ENCODE assay signal across 1 cellular context in the genomic region with DNA sequence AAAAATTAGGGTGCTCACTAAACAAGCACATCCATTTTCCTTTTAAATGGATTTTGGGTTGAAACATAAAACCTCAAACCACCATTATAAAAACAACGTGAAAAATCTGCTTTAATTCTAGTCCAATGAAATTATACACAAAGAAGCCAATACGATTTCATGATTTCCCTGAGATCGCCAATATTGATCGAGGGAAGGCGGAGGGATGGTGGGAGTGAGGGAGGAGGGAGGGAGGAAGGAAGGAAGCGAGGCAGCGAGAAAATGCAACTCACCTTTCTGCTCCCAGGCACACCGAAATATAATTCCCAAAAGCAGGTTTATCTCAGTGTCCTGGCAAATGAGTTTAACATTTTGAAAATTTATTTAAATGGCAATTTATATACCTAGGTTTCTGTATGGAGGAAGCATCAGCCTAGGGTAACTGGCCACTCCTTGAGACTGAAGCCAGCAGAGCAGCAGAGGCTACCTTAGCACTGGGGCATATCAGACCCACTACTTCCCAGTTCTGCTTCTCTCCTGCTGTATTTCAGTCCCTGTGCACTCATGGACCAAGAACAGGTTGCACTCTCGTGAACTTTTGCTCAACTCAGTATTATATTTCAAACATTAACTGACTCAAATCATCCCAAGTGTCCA.
TF ChIP-seq lines count a peak whose summit lies in the region.

No MANE protein-coding gene starts in this region.

TF ChIP-seq in endothelial cell of umbilical vein, 7 proteins besides CTCF, POLR2A, EP300 and RAD21:
- TF ChIP-seq, protein P1, sequence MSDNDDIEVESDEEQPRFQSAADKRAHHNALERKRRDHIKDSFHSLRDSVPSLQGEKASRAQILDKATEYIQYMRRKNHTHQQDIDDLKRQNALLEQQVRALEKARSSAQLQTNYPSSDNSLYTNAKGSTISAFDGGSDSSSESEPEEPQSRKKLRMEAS (IDR thresholded peaks at IDR 0.05; ENCODE audit: insufficient read depth, insufficient read length) = no peak
- TF ChIP-seq MYC (IDR thresholded peaks at IDR 0.05; ENCODE audit: low read depth, low read length) = no peak
- no peak for TF ChIP-seq GATA2 (IDR thresholded peaks at IDR 0.05; ENCODE audit: insufficient read depth, insufficient read length, low read depth, low read length)
- TF ChIP-seq POLR2AphosphoS5 (IDR thresholded peaks at IDR 0.05; ENCODE audit: insufficient read depth, low read depth, low read length) = no peak
- TF ChIP-seq EZH2 (IDR thresholded peaks at IDR 0.05; ENCODE audit: borderline replicate concordance, low read depth, low read length, severe bottlenecking) = no peak
- TF ChIP-seq JUN (IDR thresholded peaks at IDR 0.05; ENCODE audit: borderline replicate concordance, insufficient read depth, insufficient read length, low read depth) = no peak
- no peak for TF ChIP-seq FOS (IDR thresholded peaks at IDR 0.05; ENCODE audit: borderline replicate concordance, insufficient read depth, low read length)
